Comparison of ENCODE assay signal across 10 cellular contexts in the genomic region with DNA sequence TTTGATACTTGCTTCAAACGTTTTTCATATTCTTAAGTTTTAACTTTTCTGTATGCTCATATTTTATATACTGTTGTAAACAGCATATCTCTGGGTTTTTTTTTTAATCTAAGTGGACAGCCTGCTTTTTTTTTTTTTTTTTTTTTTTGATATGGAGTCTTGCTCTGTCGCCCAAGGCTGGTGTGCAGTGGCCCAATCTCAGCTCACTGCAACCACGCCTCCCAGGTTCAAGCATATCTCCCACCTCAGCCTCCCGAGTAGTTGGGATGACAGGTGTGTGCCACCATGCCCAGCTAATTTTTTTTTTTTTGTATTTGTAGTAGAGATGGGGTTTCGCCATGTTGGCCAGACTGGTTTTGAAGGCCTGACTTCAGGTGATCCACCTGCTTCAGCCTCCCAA. TPM values are rescaled to one million over a fixed set of nuclear protein-coding genes. Genes with fewer than 3 reads are reported as not detected.
DNase-seq lines count a peak whose midpoint lies in the region; ATAC-seq and TF ChIP-seq lines count a peak whose summit lies in the region.
"Had no signal": no experiment of that assay in that cellular context is flagged by ENCODE, and none has a peak within 500 bp of the region (broad histone marks: within the 10 kb centered on the region; RNA-seq: fewer than 3 reads in every experiment).

No MANE protein-coding gene starts in this region.

- CTCF ChIA-PET in AG04449 (lab: Yijun Ruan, JAX) (no interaction called here), HEK293T (lab: Yijun Ruan, JAX) (no interaction called here)

- no peaks in the 10 kb centered on the region for H3K9me3 Mint-ChIP-seq in activated naive CD8-positive, alpha-beta T cell treated with anti-CD3 and anti-CD28 coated beads, Interleukin-2, amount 50 U/mL, for 24 hours

- no peak overlapping the region for H3K27ac Mint-ChIP-seq in activated naive CD8-positive, alpha-beta T cell treated with anti-CD3 and anti-CD28 coated beads, Interleukin-2, amount 50 U/mL, for 24 hours

- TF ChIP-seq CTCF in AG04449 (IDR thresholded peaks at IDR 0.05; ENCODE audit: insufficient read depth, low read length, missing control alignments) (no peak), coronary artery (IDR thresholded peaks at IDR 0.05) (no peak)

- H3K4me1 Mint-ChIP-seq in activated naive CD8-positive, alpha-beta T cell treated with anti-CD3 and anti-CD28 coated beads, Interleukin-2, amount 50 U/mL, for 24 hours, result peaks cover 36% of the 10 kb centered on the region

- no peaks in the 10 kb centered on the region for H3K27me3 Mint-ChIP-seq in activated naive CD8-positive, alpha-beta T cell treated with anti-CD3 and anti-CD28 coated beads, Interleukin-2, amount 50 U/mL, for 24 hours

- no peaks in the 10 kb centered on the region for H3K36me3 Mint-ChIP-seq in activated naive CD8-positive, alpha-beta T cell treated with anti-CD3 and anti-CD28 coated beads, Interleukin-2, amount 50 U/mL, for 24 hours (ENCODE audit: low read depth)

- peak overlapping the region; percentile 96 for H3K4me3 Mint-ChIP-seq in activated naive CD8-positive, alpha-beta T cell treated with anti-CD3 and anti-CD28 coated beads, Interleukin-2, amount 50 U/mL, for 24 hours

- ATAC-seq in activated naive CD8-positive, alpha-beta T cell treated with anti-CD3 and anti-CD28 coated beads, Interleukin-2, amount 50 U/mL, for 24 hours, result no peak
- no peak for ATAC-seq in HG02642 (IDR thresholded peaks at IDR 0.05; ENCODE audit: poor library complexity, unreplicated experiment)

- DNase-seq in AG04449 (ENCODE audit: low read depth, low spot score) (no peak), HEK293T (ENCODE audit: extremely low spot score) (no peak), mesenteric fat pad (ENCODE audit: low spot score) (peak; percentile 26), coronary artery (ENCODE audit: low spot score) (no peak), DMS53 treated with DMSO at 0.1 percent for 48 hours (lab: John Stamatoyannopoulos, UW; ENCODE audit: unreplicated experiment) (no peak), COLO829 (ENCODE audit: low spot score) (no peak)
- DNase-seq in activated naive CD8-positive, alpha-beta T cell treated with anti-CD3 and anti-CD28 coated beads, Interleukin-2, amount 50 U/mL, for 24 hours, result no peak
- DNase-seq: cortex of kidney, GF-D8 had no signal

- POLR2A ChIA-PET in AG04449 (lab: Yijun Ruan, JAX), result no interaction called here
- POLR2A ChIA-PET in HEK293T (lab: Yijun Ruan, JAX), result interaction anchor here (0.9 to 2.2 kb wide), 4 partner anchors 10 to 104 kb away, joined by 3 to 28 read pairs (median 18); a partner anchor contains a TSS

- H3K4me3 ChIP-seq in AG04449 (ENCODE audit: low read depth, low read length) (peak overlapping the region; percentile 44), coronary artery (no peak overlapping the region)

- H3K27ac ChIP-seq in coronary artery, result no peak overlapping the region

TF ChIP-seq in HEK293T, 16 proteins besides CTCF, POLR2A, EP300 and RAD21:
- TF ChIP-seq SP1 (IDR thresholded peaks at IDR 0.05) (no peak), ZNF384 (IDR thresholded peaks at IDR 0.05) (peak; percentile 83), FOXM1 (IDR thresholded peaks at IDR 0.05; ENCODE audit: borderline replicate concordance) (no peak)

RNA-seq across cellular contexts. Expression of a gene that starts 1.2 kb away (rescaled TPM):
- 27.4 TPM for total RNA-seq in mesenteric fat pad

RNA-seq across cellular contexts. Expression of a gene that starts 40.1 kb away (rescaled TPM):
- 31.2 TPM for total RNA-seq in mesenteric fat pad

RNA-seq across cellular contexts. Expression of a gene that starts 40.4 kb away (rescaled TPM):
- 25.2 TPM for total RNA-seq in mesenteric fat pad
